In genomic region chr17:12097326-12097725, GRCh38 we compare ENCODE assay signal across 25 cellular contexts.
DNase-seq lines count a peak whose midpoint lies in the region; ATAC-seq, FAIRE-seq and TF ChIP-seq lines count a peak whose summit lies in the region.
"Had no signal": no experiment of that assay in that cellular context is flagged by ENCODE, and none has a peak within 500 bp of the region (broad histone marks: within the 10 kb centered on the region; RNA-seq: fewer than 3 reads in every experiment).

No MANE protein-coding gene starts in this region.

- no peaks in the 10 kb centered on the region for H3K9me3 Mint-ChIP-seq in astrocyte (ENCODE audit: unreplicated experiment)
- H3K9me3 Mint-ChIP-seq: CD4-positive, alpha-beta memory T cell had no signal

- no peak overlapping the region for H3K27ac ChIP-seq in astrocyte (ENCODE audit: low read depth, low read length)
- H3K27ac ChIP-seq: PC-9, SJCRH30 had no signal

- H3K9me3 ChIP-seq in astrocyte (ENCODE audit: insufficient read depth, low read depth, low read length), result no peaks in the 10 kb centered on the region
- H3K9me3 ChIP-seq: SJCRH30 had no signal

- FAIRE-seq in H54 (lab: Jason Lieb, UNC) (peak; percentile 20), astrocyte (lab: Jason Lieb, UNC) (no peak)
- FAIRE-seq: GM12891, HepG2 had no signal

- no peaks in the 10 kb centered on the region for H3K36me3 ChIP-seq in astrocyte (ENCODE audit: insufficient read depth, low read length)
- H3K36me3 ChIP-seq: SJCRH30 had no signal

- H3K4me3 Mint-ChIP-seq in astrocyte (ENCODE audit: unreplicated experiment), result no peak overlapping the region
- H3K4me3 Mint-ChIP-seq: CD4-positive, alpha-beta memory T cell had no signal

- H3K9ac ChIP-seq in astrocyte (ENCODE audit: low read length), result no peak overlapping the region

- no peak for TF ChIP-seq POLR2A in H54 (IDR thresholded peaks at IDR 0.05; ENCODE audit: low read depth, low read length)

- peaks cover 3% of the 10 kb centered on the region for H4K20me1 ChIP-seq in astrocyte (ENCODE audit: insufficient read depth, low read length)

- no peak for TF ChIP-seq CTCF in astrocyte (IDR thresholded peaks at IDR 0.05; ENCODE audit: insufficient read depth, low read depth, low read length)
- no peak for TF ChIP-seq CTCF in epithelial cell of esophagus (IDR thresholded peaks at IDR 0.05; ENCODE audit: insufficient read depth, low read depth, low read length, missing control alignments)

- no peak overlapping the region for H3K4me2 ChIP-seq in astrocyte (ENCODE audit: low read length)
- H3K4me2 ChIP-seq: PC-9 had no signal

- H3K27ac Mint-ChIP-seq in astrocyte (ENCODE audit: unreplicated experiment), result peak overlapping the region; percentile 4
- H3K27ac Mint-ChIP-seq: CD4-positive, alpha-beta memory T cell had no signal

- DNase-seq in H54 (ENCODE audit: insufficient read length, low spot score), result no peak
- DNase-seq in astrocyte (ENCODE audit: low read depth), result no peak
- peak; percentile 80 for DNase-seq in epithelial cell of esophagus (ENCODE audit: low read depth)
- DNase-seq in lung microvascular endothelial cell (ENCODE audit: low read depth in 2 of 2), result peak; percentile 12 to 42
- no peak for DNase-seq in SKM-1 (lab: John Stamatoyannopoulos, UW; ENCODE audit: unreplicated experiment)
- no peak for DNase-seq in NCI-H524 treated with DMSO at 0.1 percent for 48 hours (lab: John Stamatoyannopoulos, UW)
- DNase-seq: C1 segment of cervical spinal cord; CD4-positive, alpha-beta memory T cell; COR-L47; GF-D8; H7; Kasumi-1; NCI-H1105 treated with DMSO at 0.1 percent for 48 hours; NCI-H146; NCI-H1930; NCI-H446; NCI-H526; NCI-H82; PC-9; SJCRH30 had no signal

- H3K4me3 ChIP-seq in astrocyte (ENCODE audit: insufficient read depth, low read depth, low read length) (no peak overlapping the region), epithelial cell of esophagus (ENCODE audit: low read length) (no peak overlapping the region)
- H3K4me3 ChIP-seq: PC-9, SJCRH30 had no signal

- H3K79me2 ChIP-seq in astrocyte (ENCODE audit: insufficient read depth, low read length), result peaks cover 4% of the 10 kb centered on the region

- H3K27me3 ChIP-seq in astrocyte (ENCODE audit: insufficient read depth, low read length), result no peaks in the 10 kb centered on the region
- H3K27me3 ChIP-seq: SJCRH30 had no signal

- no peaks in the 10 kb centered on the region for H3K4me1 Mint-ChIP-seq in astrocyte (ENCODE audit: low read depth, unreplicated experiment)

- no peaks in the 10 kb centered on the region for H3K27me3 Mint-ChIP-seq in astrocyte (ENCODE audit: low read depth, unreplicated experiment)
- H3K27me3 Mint-ChIP-seq: CD4-positive, alpha-beta memory T cell had no signal

- H3K36me3 Mint-ChIP-seq in astrocyte (ENCODE audit: low read depth, unreplicated experiment), result peaks cover 7% of the 10 kb centered on the region

- ATAC-seq in GM19023 (IDR thresholded peaks at IDR 0.05; ENCODE audit: unreplicated experiment), result no peak
- ATAC-seq in GM19324 (IDR thresholded peaks at IDR 0.05; ENCODE audit: low FRiP score, unreplicated experiment), result no peak
- ATAC-seq: HepG2, Right ventricle myocardium inferior had no signal

- no peaks in the 10 kb centered on the region for H3K4me1 ChIP-seq in astrocyte (ENCODE audit: insufficient read depth, low read length)
- H3K4me1 ChIP-seq: SJCRH30 had no signal

- no peak overlapping the region for H2AFZ ChIP-seq in astrocyte (ENCODE audit: low read depth, low read length)
- H2AFZ ChIP-seq: PC-9 had no signal

Comparison
In these comparisons a context has a peak if more than half of its experiments do, and no peak if none do; other contexts are left out.
1. DNase-seq: peak in epithelial cell of esophagus (single experiment) and lung microvascular endothelial cell (2 of 2); none in H54 (single experiment), astrocyte (single experiment), SKM-1 (single experiment) and NCI-H524 treated with DMSO at 0.1 percent for 48 hours (single experiment).